ENCODE assay signal across 8 cellular contexts in genomic region chr19:46600393-46601317, GRCh38. TPM values are rescaled to one million over a fixed set of nuclear protein-coding genes. Genes with fewer than 3 reads are reported as not detected.
DNase-seq lines count a peak whose midpoint lies in the region; ATAC-seq and TF ChIP-seq lines count a peak whose summit lies in the region.

No MANE protein-coding gene starts in this region.

- DNase-seq in NCI-H1694 (lab: John Stamatoyannopoulos, UW) = peak; percentile 95
- peak; percentile 93 to 99 (median 96) for DNase-seq in T-helper 2 cell
- DNase-seq in ascending aorta (ENCODE audit: low spot score in 2 of 2) = peak; percentile 85 to 99
- DNase-seq in hepatic stellate cell (ENCODE audit: low spot score) = peak; percentile 99
- DNase-seq in putamen (ENCODE audit: low spot score) = peak; percentile 96
- DNase-seq in vagina (ENCODE audit: extremely low spot score in 2 of 2) = peak in 1 of 2 donors; percentile 99

- H3K27me3 ChIP-seq in ascending aorta (no peaks in the 10 kb centered on the region), vagina (no peaks in the 10 kb centered on the region)

- peak in 1 of 2 donors; percentile 5 for TF ChIP-seq POLR2A in vagina (IDR thresholded peaks at IDR 0.05)

- H3K4me1 ChIP-seq in ascending aorta = peaks cover 9 to 31% of the 10 kb centered on the region in 2 donors
- peaks cover 45% of the 10 kb centered on the region for H3K4me1 ChIP-seq in vagina

- peak in 1 of 3 experiments; percentile 24 for TF ChIP-seq CTCF in ascending aorta (IDR thresholded peaks at IDR 0.05)
- no peak for TF ChIP-seq CTCF in vagina (IDR thresholded peaks at IDR 0.05)

- intact Hi-C loops in ascending aorta (cut with DNase I) (loop anchor here (1.0 to 10.0 kb wide), 4 partner anchors 24 to 250 kb away; partner anchors contain the start of genes AP2S1, DACT3 and PTGIR), vagina (cut with DNase I) (no loop called here)

- peak overlapping the region; percentile 88 for H3K4me3 ChIP-seq in ascending aorta
- H3K4me3 ChIP-seq in vagina = peak overlapping the region; percentile 99

- peak; percentile 60 for ATAC-seq in GM18499 (IDR thresholded peaks at IDR 0.05; ENCODE audit: insufficient read depth, unreplicated experiment)
- ATAC-seq in HG02885 (IDR thresholded peaks at IDR 0.05; ENCODE audit: poor library complexity, unreplicated experiment) = peak; percentile 85

- H3K36me3 ChIP-seq in ascending aorta (peaks cover under 1% of the 10 kb centered on the region in 2 donors), vagina (no peaks in the 10 kb centered on the region)

- H3K9me3 ChIP-seq in ascending aorta (no peaks in the 10 kb centered on the region), vagina (no peaks in the 10 kb centered on the region)

- H3K27ac ChIP-seq in ascending aorta = peak overlapping the region; percentile 93 to 98
- H3K27ac ChIP-seq in vagina = peak overlapping the region; percentile 97

RNA-seq across cellular contexts. Expression of gene CALM3, which starts 0.5 kb away (rescaled TPM):
- total RNA-seq in ascending aorta (159 TPM), vagina (105 TPM)

RNA-seq across cellular contexts. Expression of gene PTGIR, which starts 24.2 kb away (rescaled TPM):
- total RNA-seq in ascending aorta (120 TPM), vagina (10.8 TPM)

RNA-seq across cellular contexts. Expression of gene GNG8, which starts 35.3 kb away (rescaled TPM):
- total RNA-seq in ascending aorta (not detected), vagina (not detected)

Comparison
In these comparisons a context has a peak if more than half of its experiments do, and no peak if none do; other contexts are left out.
1. RNA of gene PTGIR, which starts 24.2 kb away (total RNA-seq): 120 TPM in ascending aorta (single experiment); 10.8 TPM in vagina (single experiment); every median in the first group is over 10 times any median in the second.